In genomic region chr20:44609006-44609510, GRCh38 we compare ENCODE assay signal across 8 cellular contexts. TPM values are rescaled to one million over a fixed set of nuclear protein-coding genes. Genes with fewer than 3 reads are reported as not detected.
A peak's percentile ranks its signal among the peaks of the same experiment; 100 is the strongest.
DNase-seq lines count a peak whose midpoint lies in the region; TF ChIP-seq lines count a peak whose summit lies in the region.
"Had no signal": no experiment of that assay in that cellular context is flagged by ENCODE, and none has a peak within 500 bp of the region (broad histone marks: within the 10 kb centered on the region; RNA-seq: fewer than 3 reads in every experiment).

No MANE protein-coding gene starts in this region.

- H3K27me3 Mint-ChIP-seq in endothelial cell (ENCODE audit: unreplicated experiment), result peaks cover 7% of the 10 kb centered on the region

- no peak overlapping the region for H3K4me3 ChIP-seq in OCI-LY3 (ENCODE audit: low read length)
- H3K4me3 ChIP-seq in mucosa of stomach (ENCODE audit: low read length), result peak overlapping the region; percentile 44
- peak overlapping the region in 1 of 2 donors; percentile 38 for H3K4me3 ChIP-seq in tibial artery

- H3K79me2 ChIP-seq in OCI-LY3 (ENCODE audit: low read length), result peaks cover 100% of the 10 kb centered on the region

- in situ Hi-C loops in KBM-7 (cut with MboI; ENCODE audit: low pct_unique_long_range_greater_than_20kb, low sequenced_read_pairs), result no loop called here

- peaks cover 19% of the 10 kb centered on the region for H3K4me1 Mint-ChIP-seq in endothelial cell (ENCODE audit: unreplicated experiment)

- no peak overlapping the region for H3K4me3 Mint-ChIP-seq in endothelial cell (ENCODE audit: unreplicated experiment)

- no peaks in the 10 kb centered on the region for H3K9me3 Mint-ChIP-seq in endothelial cell (ENCODE audit: unreplicated experiment)
- H3K9me3 Mint-ChIP-seq: T-helper 1 cell treated with Interleukin-12 subunit alpha and Interleukin-12 subunit beta and Interleukin-4 antibody, amounts not matched to agents 30 μg/mL and 1 μg/mL, for 36 hours had no signal

- intact Hi-C loops in tibial artery (cut with DNase I; ENCODE audit: low total_unique reads), result loop anchor here (10.0 kb wide), 1 partner anchor 126 kb away; no protein-coding TSS in a partner anchor

- peaks cover 93% of the 10 kb centered on the region for H4K20me1 ChIP-seq in OCI-LY3 (ENCODE audit: insufficient read depth, low read length)

- H3K9me3 ChIP-seq in OCI-LY3 (ENCODE audit: insufficient read depth, low read length) (no peaks in the 10 kb centered on the region), mucosa of stomach (ENCODE audit: control insufficient read depth, low read length) (no peaks in the 10 kb centered on the region), tibial artery (no peaks in the 10 kb centered on the region)

- H3K36me3 ChIP-seq in OCI-LY3 (replicated peaks; ENCODE audit: low read depth, low read length) (peaks cover 72% of the 10 kb centered on the region), mucosa of stomach (ENCODE audit: control insufficient read depth, insufficient read depth, low read length) (no peaks in the 10 kb centered on the region), tibial artery (peaks cover 4 to 12% (median 6%) of the 10 kb centered on the region in 3 donors)

- H3K27me3 ChIP-seq in OCI-LY3 (ENCODE audit: low read depth, low read length) (no peaks in the 10 kb centered on the region), mucosa of stomach (ENCODE audit: control insufficient read depth, insufficient read depth, low read length) (no peaks in the 10 kb centered on the region), tibial artery (no peaks in the 10 kb centered on the region)

- H3K9ac ChIP-seq in OCI-LY3 (ENCODE audit: low read length), result no peak overlapping the region
- peak overlapping the region; percentile 57 for H3K9ac ChIP-seq in mucosa of stomach (ENCODE audit: low read length)

- H3K27ac ChIP-seq in OCI-LY3 (ENCODE audit: low read length) (peak overlapping the region; percentile 22), tibial artery (peak overlapping the region; percentile 86)

- DNase-seq in endothelial cell (ENCODE audit: low spot score) (no peak), tibial artery (peak in 1 of 2 donors; percentile 65), KBM-7 (no peak), amygdala (lab: John Stamatoyannopoulos, UW) (no peak), T1000 (lab: John Stamatoyannopoulos, UW) (no peak)

- H3K36me3 Mint-ChIP-seq in endothelial cell (ENCODE audit: low read depth, unreplicated experiment), result peaks cover 20% of the 10 kb centered on the region

- H3K27ac Mint-ChIP-seq in endothelial cell (ENCODE audit: unreplicated experiment), result peak overlapping the region; percentile 34
- H3K27ac Mint-ChIP-seq: T-helper 1 cell treated with Interleukin-12 subunit alpha and Interleukin-12 subunit beta and Interleukin-4 antibody, amounts not matched to agents 30 μg/mL and 1 μg/mL, for 36 hours had no signal

- no peak overlapping the region for H2AFZ ChIP-seq in OCI-LY3 (ENCODE audit: low read depth, low read length)

- H3K4me2 ChIP-seq in OCI-LY3 (ENCODE audit: low read length), result 0 out of 2 replicates have a peak overlapping the region, but pooled peaks have one; percentile 2

- TF ChIP-seq CTCF in OCI-LY3 (IDR thresholded peaks at IDR 0.05; ENCODE audit: low read depth, low read length) (no peak), endothelial cell (IDR thresholded peaks at IDR 0.05; ENCODE audit: unreplicated experiment) (no peak), tibial artery (IDR thresholded peaks at IDR 0.05) (no peak)

- peaks cover 15% of the 10 kb centered on the region for H3K4me1 ChIP-seq in OCI-LY3 (ENCODE audit: low read length)
- peaks cover 13% of the 10 kb centered on the region for H3K4me1 ChIP-seq in mucosa of stomach (ENCODE audit: control insufficient read depth, insufficient read depth, low read length)
- H3K4me1 ChIP-seq in tibial artery, result peaks cover 0 to 48% (median 28%) of the 10 kb centered on the region in 4 donors

RNA-seq across cellular contexts. Expression of gene PKIG, which starts 26.7 kb away (rescaled TPM):
- 184 TPM for total RNA-seq in endothelial cell (ENCODE audit: unreplicated experiment)

RNA-seq across cellular contexts. Expression of gene ADA, which starts 42.4 kb away (rescaled TPM):
- 137 TPM for total RNA-seq in endothelial cell (ENCODE audit: unreplicated experiment)
